ENCODE assay signal across 8 cellular contexts in genomic region chr22:36351921-36352774, GRCh38. TPM values are rescaled to one million over a fixed set of nuclear protein-coding genes. Genes with fewer than 3 reads are reported as not detected.
DNase-seq lines count a peak whose midpoint lies in the region; ATAC-seq lines count a peak whose summit lies in the region.

No MANE protein-coding gene starts in this region.

- H3K9me3 Mint-ChIP-seq in IgD-negative memory B cell = no peaks in the 10 kb centered on the region
- H3K9me3 Mint-ChIP-seq in stimulated activated naive CD8-positive, alpha-beta T cell treated with anti-CD3 and anti-CD28 coated beads, Interleukin-15, amount 100 ng/mL, for 72 hours = no peaks in the 10 kb centered on the region

- peaks cover 7% of the 10 kb centered on the region for H3K36me3 Mint-ChIP-seq in IgD-negative memory B cell

- H3K27me3 Mint-ChIP-seq in IgD-negative memory B cell = no peaks in the 10 kb centered on the region
- no peaks in the 10 kb centered on the region for H3K27me3 Mint-ChIP-seq in stimulated activated naive CD8-positive, alpha-beta T cell treated with anti-CD3 and anti-CD28 coated beads, Interleukin-15, amount 100 ng/mL, for 72 hours

- ATAC-seq in left lobe of liver = peak; percentile 70
- no peak for ATAC-seq in stimulated activated naive CD8-positive, alpha-beta T cell treated with anti-CD3 and anti-CD28 coated beads, Interleukin-15, amount 100 ng/mL, for 72 hours

- peak overlapping the region in 2 of 4 donors; percentile 10 to 55 for H3K4me3 Mint-ChIP-seq in IgD-negative memory B cell
- H3K4me3 Mint-ChIP-seq in stimulated activated naive CD8-positive, alpha-beta T cell treated with anti-CD3 and anti-CD28 coated beads, Interleukin-15, amount 100 ng/mL, for 72 hours = peak overlapping the region; percentile 58 to 69

- DNase-seq in astrocyte of the hippocampus (ENCODE audit: low read depth, low spot score) (peak; percentile 60), left lobe of liver (ENCODE audit: low spot score) (peak; percentile 89), HT-29 (ENCODE audit: low spot score) (no peak), NCI-H187 (lab: John Stamatoyannopoulos, UW) (no peak), GF-D8 (lab: John Stamatoyannopoulos, UW) (no peak)
- DNase-seq in stimulated activated naive CD8-positive, alpha-beta T cell treated with anti-CD3 and anti-CD28 coated beads, Interleukin-15, amount 100 ng/mL, for 72 hours = no peak
- DNase-seq in stimulated activated naive CD4-positive, alpha-beta T cell treated with Interleukin-2 at 50 U/mL for 16 hours (lab: John Stamatoyannopoulos, UW) = no peak

- peaks cover 49 to 62% (median 61%) of the 10 kb centered on the region in 3 donors for H3K4me1 Mint-ChIP-seq in IgD-negative memory B cell
- peaks cover 94% of the 10 kb centered on the region for H3K4me1 Mint-ChIP-seq in stimulated activated naive CD8-positive, alpha-beta T cell treated with anti-CD3 and anti-CD28 coated beads, Interleukin-15, amount 100 ng/mL, for 72 hours

- H3K27ac Mint-ChIP-seq in IgD-negative memory B cell = peak overlapping the region; percentile 89 to 93 (median 92)
- peak overlapping the region; percentile 68 to 81 for H3K27ac Mint-ChIP-seq in stimulated activated naive CD8-positive, alpha-beta T cell treated with anti-CD3 and anti-CD28 coated beads, Interleukin-15, amount 100 ng/mL, for 72 hours

RNA-seq across cellular contexts. Expression of gene MYH9, which starts 35.6 kb away (rescaled TPM):
- polyA plus RNA-seq in IgD-negative memory B cell = 231 TPM
- 204 TPM for total RNA-seq in left lobe of liver
- total RNA-seq in HT-29 (2014; rRNA removed; shearing (Covaris generic)) = 258 and 259 TPM in 2 replicates

Comparison
In these comparisons a context has a peak if more than half of its experiments do, and no peak if none do; other contexts are left out.
1. DNase-seq: peak in astrocyte of the hippocampus (single experiment) and left lobe of liver (single experiment); none in stimulated activated naive CD8-positive, alpha-beta T cell treated with anti-CD3 and anti-CD28 coated beads, Interleukin-15, amount 100 ng/mL, for 72 hours (0 of 2), HT-29 (single experiment), stimulated activated naive CD4-positive, alpha-beta T cell treated with Interleukin-2 at 50 U/mL for 16 hours (single experiment), NCI-H187 (0 of 2) and GF-D8 (single experiment).